10 cellular contexts compared by ENCODE assay signal in genomic region chr2:217393585-217394032, GRCh38.
DNase-seq lines count a peak whose midpoint lies in the region; ATAC-seq and TF ChIP-seq lines count a peak whose summit lies in the region.
"Had no signal": no experiment of that assay in that cellular context is flagged by ENCODE, and none has a peak within 500 bp of the region (broad histone marks: within the 10 kb centered on the region; RNA-seq: fewer than 3 reads in every experiment).

No MANE protein-coding gene starts in this region.

- TF ChIP-seq POLR2A in uterus (IDR thresholded peaks at IDR 0.05) (no peak), GM18505 (IDR thresholded peaks at IDR 0.05; ENCODE audit: borderline replicate concordance, extremely low read depth, insufficient read depth, insufficient read length) (no peak)

- H3K4me3 Mint-ChIP-seq in mesothelial cell of epicardium, result no peak overlapping the region
- H3K4me3 Mint-ChIP-seq: T-helper 1 cell treated with Interleukin-12 subunit alpha and Interleukin-12 subunit beta and Interleukin-4 antibody, amounts not matched to agents 30 μg/mL and 1 μg/mL, for 36 hours had no signal

- TF ChIP-seq CTCF in epithelial cell of proximal tubule (conservative IDR thresholded peaks at IDR 0.05; ENCODE audit: low read depth, low read length) (no peak), mesothelial cell of epicardium (IDR thresholded peaks at IDR 0.05; ENCODE audit: unreplicated experiment) (no peak), uterus (IDR thresholded peaks at IDR 0.05) (no peak)

- H3K27me3 ChIP-seq in MG63, result no peaks in the 10 kb centered on the region
- no peaks in the 10 kb centered on the region for H3K27me3 ChIP-seq in uterus

- H3K4me3 ChIP-seq in MG63, result no peak overlapping the region
- no peak overlapping the region for H3K4me3 ChIP-seq in epithelial cell of proximal tubule (ENCODE audit: low read depth, low read length)
- no peak overlapping the region for H3K4me3 ChIP-seq in uterus

- H3K4me1 ChIP-seq in uterus, result peaks cover 7 to 18% of the 10 kb centered on the region in 2 donors

- H3K27me3 Mint-ChIP-seq in mesothelial cell of epicardium (ENCODE audit: low read depth), result no peaks in the 10 kb centered on the region

- H3K36me3 Mint-ChIP-seq in mesothelial cell of epicardium, result peaks cover 18% of the 10 kb centered on the region

- no peaks in the 10 kb centered on the region for H3K36me3 ChIP-seq in MG63
- no peaks in the 10 kb centered on the region for H3K36me3 ChIP-seq in uterus

- peak overlapping the region; percentile 66 to 83 for H3K27ac ChIP-seq in uterus

- intact Hi-C loops in uterus (cut with DNase I; ENCODE audit: low total_unique reads), result no loop called here

- peaks cover 10% of the 10 kb centered on the region for H3K4me1 Mint-ChIP-seq in mesothelial cell of epicardium

- ATAC-seq in GM21737 (IDR thresholded peaks at IDR 0.05; ENCODE audit: unreplicated experiment) (no peak), HG02642 (IDR thresholded peaks at IDR 0.05; ENCODE audit: poor library complexity, unreplicated experiment) (no peak), GM18505 (IDR thresholded peaks at IDR 0.05; ENCODE audit: unreplicated experiment) (no peak)

- peaks cover 16% of the 10 kb centered on the region for H3K9me3 Mint-ChIP-seq in mesothelial cell of epicardium

- peak overlapping the region; percentile 40 for H3K27ac Mint-ChIP-seq in mesothelial cell of epicardium
- H3K27ac Mint-ChIP-seq: T-helper 1 cell treated with Interleukin-12 subunit alpha and Interleukin-12 subunit beta and Interleukin-4 antibody, amounts not matched to agents 30 μg/mL and 1 μg/mL, for 36 hours had no signal

- DNase-seq in MG63 (peak; percentile 92), epithelial cell of proximal tubule (ENCODE audit: low read depth) (peak; percentile 93), mesothelial cell of epicardium (ENCODE audit: low spot score in 2 of 2, unreplicated experiment in 2 of 2) (no peak), uterus (peak; percentile 95 to 96)
- DNase-seq: erythroblast, NCI-H2171 had no signal

- H3K9me3 ChIP-seq in MG63 (peaks cover 12% of the 10 kb centered on the region; the same call in 1 of the 2 replicates), uterus (no peaks in the 10 kb centered on the region)

Comparison
In these comparisons a context has a peak if more than half of its experiments do, and no peak if none do; other contexts are left out.
1. DNase-seq: peak in MG63 (single experiment), epithelial cell of proximal tubule (single experiment) and uterus (2 of 2); none in mesothelial cell of epicardium (0 of 2).